In genomic region chr11:112886707-112887370, GRCh38 we compare ENCODE assay signal across 25 cellular contexts.
DNase-seq lines count a peak whose midpoint lies in the region; TF ChIP-seq lines count a peak whose summit lies in the region.
"Had no signal": no experiment of that assay in that cellular context is flagged by ENCODE, and none has a peak within 500 bp of the region (broad histone marks: within the 10 kb centered on the region; RNA-seq: fewer than 3 reads in every experiment).

No MANE protein-coding gene starts in this region.

- intact Hi-C loops in Calu3 (cut with micrococcal nuclease; ENCODE audit: unreplicated experiment), result no loop called here

- no peaks in the 10 kb centered on the region for H4K20me1 ChIP-seq in hepatocyte (ENCODE audit: insufficient read depth, poor library complexity, severe bottlenecking)

- H3K27ac ChIP-seq in hepatocyte, result no peak overlapping the region
- H3K27ac ChIP-seq: esophagus muscularis mucosa, ovary, SJSA1, stomach, upper lobe of right lung had no signal

- TF ChIP-seq CTCF in hepatocyte (IDR thresholded peaks at IDR 0.05; ENCODE audit: poor library complexity) (no peak), Calu3 (IDR thresholded peaks at IDR 0.05; ENCODE audit: unreplicated experiment) (no peak)

- no peaks in the 10 kb centered on the region for H3K9me2 ChIP-seq in hepatocyte (replicated peaks; ENCODE audit: insufficient read depth)

- no peak overlapping the region for H3K4me3 Mint-ChIP-seq in Calu3 (ENCODE audit: low read depth, unreplicated experiment)
- H3K4me3 Mint-ChIP-seq: activated CD4-positive, alpha-beta T cell treated with anti-CD3 and anti-CD28 coated beads, Interleukin-2, amount 10 ng/mL, durations not matched to agents 7 days and 5 days; activated naive CD4-positive, alpha-beta T cell treated with anti-CD3 and anti-CD28 coated beads, Interleukin-2, amount 50 U/mL, for 24 hours; activated T-helper 1 cell treated with anti-CD3 and anti-CD28 coated beads, Interleukin-12 subunit alpha, Interleukin-12 subunit beta, Interleukin-2, Interleukin-4 antibody, amounts not matched to agents 30 ng/mL and 10 ng/mL and 1 ng/mL, durations not matched to agents 14 hours and 24 hours and 36 hours; H9; IgD-negative memory B cell; naive B cell; T-helper 1 cell treated with Interleukin-12 subunit alpha and Interleukin-12 subunit beta and Interleukin-4 antibody, amounts not matched to agents 30 μg/mL and 1 μg/mL, for 36 hours had no signal

- CTCF ChIA-PET in Calu3 (lab: Charles Lee), result no interaction called here

- no peak overlapping the region for H3K4me3 ChIP-seq in hepatocyte
- H3K4me3 ChIP-seq: esophagus muscularis mucosa, ovary, SJSA1, stomach, upper lobe of right lung had no signal

- 75% methylated on average over 3 of the region's 3 CpGs for WGBS in hepatocyte (ENCODE audit: low lambda C conversion rate, missing lambda C conversion rate)

- peaks cover 22% of the 10 kb centered on the region for H3K27me3 Mint-ChIP-seq in Calu3 (ENCODE audit: unreplicated experiment)
- H3K27me3 Mint-ChIP-seq: IgD-negative memory B cell, naive B cell had no signal

- H3K27ac Mint-ChIP-seq in Calu3 (ENCODE audit: unreplicated experiment), result no peak overlapping the region
- H3K27ac Mint-ChIP-seq: activated CD4-positive, alpha-beta T cell treated with anti-CD3 and anti-CD28 coated beads, Interleukin-2, amount 10 ng/mL, durations not matched to agents 7 days and 5 days; activated naive CD4-positive, alpha-beta T cell treated with anti-CD3 and anti-CD28 coated beads, Interleukin-2, amount 50 U/mL, for 24 hours; activated T-helper 1 cell treated with anti-CD3 and anti-CD28 coated beads, Interleukin-12 subunit alpha, Interleukin-12 subunit beta, Interleukin-2, Interleukin-4 antibody, amounts not matched to agents 30 ng/mL and 10 ng/mL and 1 ng/mL, durations not matched to agents 14 hours and 24 hours and 36 hours; H9; IgD-negative memory B cell; naive B cell; T-helper 1 cell treated with Interleukin-12 subunit alpha and Interleukin-12 subunit beta and Interleukin-4 antibody, amounts not matched to agents 30 μg/mL and 1 μg/mL, for 36 hours had no signal

- H3K36me3 ChIP-seq in hepatocyte (replicated peaks; ENCODE audit: insufficient read depth, low read depth), result no peaks in the 10 kb centered on the region
- H3K36me3 ChIP-seq: esophagus muscularis mucosa, ovary, SJSA1, stomach, upper lobe of right lung had no signal

- peak; percentile 4 for DNase-seq in NCI-H82 (lab: John Stamatoyannopoulos, UW)
- no peak for DNase-seq in NCI-H82 treated with DMSO at 0.1 percent for 48 hours (lab: John Stamatoyannopoulos, UW; ENCODE audit: unreplicated experiment)
- DNase-seq in OCI-M1 (lab: John Stamatoyannopoulos, UW), result peak; percentile 35
- DNase-seq in hepatocyte (ENCODE audit: low spot score), result peak; percentile 51
- peak; percentile 5 for DNase-seq in stromal cell of bone marrow (ENCODE audit: low read depth)
- no peak for DNase-seq in activated CD4-positive, alpha-beta T cell treated with anti-CD3 and anti-CD28 coated beads for 1 hour
- DNase-seq in NCI-H526 (lab: John Stamatoyannopoulos, UW), result no peak
- DNase-seq in Calu3, result no peak
- DNase-seq: activated CD4-positive, alpha-beta T cell treated with anti-CD3 and anti-CD28 coated beads, Interleukin-2, amount 10 ng/mL, durations not matched to agents 7 days and 5 days; C1 segment of cervical spinal cord; effector CD8-positive, alpha-beta T cell; H9; MM.1S; naive B cell; NCI-H345; ovary; right cardiac atrium; stomach; upper lobe of right lung had no signal

- H3K27me3 ChIP-seq in hepatocyte, result no peaks in the 10 kb centered on the region
- H3K27me3 ChIP-seq: esophagus muscularis mucosa, ovary, SJSA1, stomach, upper lobe of right lung had no signal

- H3K79me2 ChIP-seq in hepatocyte, result no peaks in the 10 kb centered on the region

- H3K4me2 ChIP-seq in hepatocyte, result no peak overlapping the region

- no peaks in the 10 kb centered on the region for H3K36me3 Mint-ChIP-seq in Calu3 (ENCODE audit: insufficient read depth, unreplicated experiment)
- H3K36me3 Mint-ChIP-seq: activated naive CD4-positive, alpha-beta T cell treated with anti-CD3 and anti-CD28 coated beads, Interleukin-2, amount 50 U/mL, for 24 hours; IgD-negative memory B cell; naive B cell had no signal

- H3K9me3 ChIP-seq in hepatocyte (ENCODE audit: low read depth), result no peaks in the 10 kb centered on the region
- H3K9me3 ChIP-seq: esophagus muscularis mucosa, ovary, SJSA1, stomach, upper lobe of right lung had no signal

- H2AFZ ChIP-seq in hepatocyte, result no peak overlapping the region

- no peaks in the 10 kb centered on the region for H3K4me1 ChIP-seq in hepatocyte (ENCODE audit: insufficient read depth)
- H3K4me1 ChIP-seq: upper lobe of right lung had no signal

- BruUV-seq in Calu3 (replicated peaks; lab: Mats Ljungman, UMichigan), result no TSS peak

- no peaks in the 10 kb centered on the region for H3K4me1 Mint-ChIP-seq in Calu3 (ENCODE audit: low read depth, unreplicated experiment)
- H3K4me1 Mint-ChIP-seq: activated naive CD4-positive, alpha-beta T cell treated with anti-CD3 and anti-CD28 coated beads, Interleukin-2, amount 50 U/mL, for 24 hours; naive B cell had no signal

- H3K9me3 Mint-ChIP-seq in Calu3 (ENCODE audit: low read depth, unreplicated experiment), result no peaks in the 10 kb centered on the region
- H3K9me3 Mint-ChIP-seq: activated CD4-positive, alpha-beta T cell treated with anti-CD3 and anti-CD28 coated beads, Interleukin-2, amount 10 ng/mL, durations not matched to agents 7 days and 5 days; activated naive CD4-positive, alpha-beta T cell treated with anti-CD3 and anti-CD28 coated beads, Interleukin-2, amount 50 U/mL, for 24 hours; activated T-helper 1 cell treated with anti-CD3 and anti-CD28 coated beads, Interleukin-12 subunit alpha, Interleukin-12 subunit beta, Interleukin-2, Interleukin-4 antibody, amounts not matched to agents 30 ng/mL and 10 ng/mL and 1 ng/mL, durations not matched to agents 14 hours and 24 hours and 36 hours; H9; IgD-negative memory B cell; T-helper 1 cell treated with Interleukin-12 subunit alpha and Interleukin-12 subunit beta and Interleukin-4 antibody, amounts not matched to agents 30 μg/mL and 1 μg/mL, for 36 hours had no signal

Comparison
In these comparisons a context has a peak if more than half of its experiments do, and no peak if none do; other contexts are left out.
1. DNase-seq: peak in NCI-H82 (single experiment), OCI-M1 (single experiment), hepatocyte (single experiment) and stromal cell of bone marrow (single experiment); none in NCI-H82 treated with DMSO at 0.1 percent for 48 hours (single experiment), activated CD4-positive, alpha-beta T cell treated with anti-CD3 and anti-CD28 coated beads for 1 hour (single experiment), NCI-H526 (0 of 2) and Calu3 (single experiment).